1 cellular context compared by ENCODE assay signal in genomic region chr9:5851445-5851844, GRCh38.
TF ChIP-seq lines count a peak whose summit lies in the region.

No MANE protein-coding gene starts in this region.

TF ChIP-seq in GM12878, 131 proteins besides CTCF, POLR2A, EP300 and RAD21 (continued from another document):
- TF ChIP-seq, protein P1, sequence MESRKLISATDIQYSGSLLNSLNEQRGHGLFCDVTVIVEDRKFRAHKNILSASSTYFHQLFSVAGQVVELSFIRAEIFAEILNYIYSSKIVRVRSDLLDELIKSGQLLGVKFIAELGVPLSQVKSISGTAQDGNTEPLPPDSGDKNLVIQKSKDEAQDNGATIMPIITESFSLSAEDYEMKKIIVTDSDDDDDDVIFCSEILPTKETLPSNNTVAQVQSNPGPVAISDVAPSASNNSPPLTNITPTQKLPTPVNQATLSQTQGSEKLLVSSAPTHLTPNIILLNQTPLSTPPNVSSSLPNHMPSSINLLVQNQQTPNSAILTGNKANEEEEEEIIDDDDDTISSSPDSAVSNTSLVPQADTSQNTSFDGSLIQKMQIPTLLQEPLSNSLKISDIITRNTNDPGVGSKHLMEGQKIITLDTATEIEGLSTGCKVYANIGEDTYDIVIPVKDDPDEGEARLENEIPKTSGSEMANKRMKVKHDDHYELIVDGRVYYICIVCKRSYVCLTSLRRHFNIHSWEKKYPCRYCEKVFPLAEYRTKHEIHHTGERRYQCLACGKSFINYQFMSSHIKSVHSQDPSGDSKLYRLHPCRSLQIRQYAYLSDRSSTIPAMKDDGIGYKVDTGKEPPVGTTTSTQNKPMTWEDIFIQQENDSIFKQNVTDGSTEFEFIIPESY (IDR thresholded peaks at IDR 0.05), result 0 out of 2 replicates have a peak, but pooled peaks have one; percentile 46
- TF ChIP-seq IKZF2 (IDR thresholded peaks at IDR 0.05) (peak; percentile 41 to 62; a peak in 2 of 4 replicates), ZBED1 (IDR thresholded peaks at IDR 0.05; ENCODE audit: borderline replicate concordance) (no peak), EZH2 (IDR thresholded peaks at IDR 0.05; ENCODE audit: borderline replicate concordance, control insufficient read depth, low read depth, low read length) (no peak), SUPT20H (IDR thresholded peaks at IDR 0.05; ENCODE audit: borderline replicate concordance, control insufficient read depth, low read depth, low read length) (no peak), NR2C1 (IDR thresholded peaks at IDR 0.05) (no peak; the same call in 1 of the 2 replicates), BRCA1 (IDR thresholded peaks at IDR 0.05; ENCODE audit: low read depth, low read length) (no peak), STAT1 (conservative IDR thresholded peaks at IDR 0.05) (no peak), IRF4 (IDR thresholded peaks at IDR 0.05; ENCODE audit: low read depth, low read length) (peak; percentile 88), FOS (IDR thresholded peaks at IDR 0.05; ENCODE audit: borderline replicate concordance, extremely low read depth, insufficient read length) (no peak)
- TF ChIP-seq, protein P2, sequence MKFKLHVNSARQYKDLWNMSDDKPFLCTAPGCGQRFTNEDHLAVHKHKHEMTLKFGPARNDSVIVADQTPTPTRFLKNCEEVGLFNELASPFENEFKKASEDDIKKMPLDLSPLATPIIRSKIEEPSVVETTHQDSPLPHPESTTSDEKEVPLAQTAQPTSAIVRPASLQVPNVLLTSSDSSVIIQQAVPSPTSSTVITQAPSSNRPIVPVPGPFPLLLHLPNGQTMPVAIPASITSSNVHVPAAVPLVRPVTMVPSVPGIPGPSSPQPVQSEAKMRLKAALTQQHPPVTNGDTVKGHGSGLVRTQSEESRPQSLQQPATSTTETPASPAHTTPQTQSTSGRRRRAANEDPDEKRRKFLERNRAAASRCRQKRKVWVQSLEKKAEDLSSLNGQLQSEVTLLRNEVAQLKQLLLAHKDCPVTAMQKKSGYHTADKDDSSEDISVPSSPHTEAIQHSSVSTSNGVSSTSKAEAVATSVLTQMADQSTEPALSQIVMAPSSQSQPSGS (IDR thresholded peaks at IDR 0.05; ENCODE audit: low read length), result peak; percentile 42; the same call in 1 of the 2 replicates
- TF ChIP-seq, protein P3, sequence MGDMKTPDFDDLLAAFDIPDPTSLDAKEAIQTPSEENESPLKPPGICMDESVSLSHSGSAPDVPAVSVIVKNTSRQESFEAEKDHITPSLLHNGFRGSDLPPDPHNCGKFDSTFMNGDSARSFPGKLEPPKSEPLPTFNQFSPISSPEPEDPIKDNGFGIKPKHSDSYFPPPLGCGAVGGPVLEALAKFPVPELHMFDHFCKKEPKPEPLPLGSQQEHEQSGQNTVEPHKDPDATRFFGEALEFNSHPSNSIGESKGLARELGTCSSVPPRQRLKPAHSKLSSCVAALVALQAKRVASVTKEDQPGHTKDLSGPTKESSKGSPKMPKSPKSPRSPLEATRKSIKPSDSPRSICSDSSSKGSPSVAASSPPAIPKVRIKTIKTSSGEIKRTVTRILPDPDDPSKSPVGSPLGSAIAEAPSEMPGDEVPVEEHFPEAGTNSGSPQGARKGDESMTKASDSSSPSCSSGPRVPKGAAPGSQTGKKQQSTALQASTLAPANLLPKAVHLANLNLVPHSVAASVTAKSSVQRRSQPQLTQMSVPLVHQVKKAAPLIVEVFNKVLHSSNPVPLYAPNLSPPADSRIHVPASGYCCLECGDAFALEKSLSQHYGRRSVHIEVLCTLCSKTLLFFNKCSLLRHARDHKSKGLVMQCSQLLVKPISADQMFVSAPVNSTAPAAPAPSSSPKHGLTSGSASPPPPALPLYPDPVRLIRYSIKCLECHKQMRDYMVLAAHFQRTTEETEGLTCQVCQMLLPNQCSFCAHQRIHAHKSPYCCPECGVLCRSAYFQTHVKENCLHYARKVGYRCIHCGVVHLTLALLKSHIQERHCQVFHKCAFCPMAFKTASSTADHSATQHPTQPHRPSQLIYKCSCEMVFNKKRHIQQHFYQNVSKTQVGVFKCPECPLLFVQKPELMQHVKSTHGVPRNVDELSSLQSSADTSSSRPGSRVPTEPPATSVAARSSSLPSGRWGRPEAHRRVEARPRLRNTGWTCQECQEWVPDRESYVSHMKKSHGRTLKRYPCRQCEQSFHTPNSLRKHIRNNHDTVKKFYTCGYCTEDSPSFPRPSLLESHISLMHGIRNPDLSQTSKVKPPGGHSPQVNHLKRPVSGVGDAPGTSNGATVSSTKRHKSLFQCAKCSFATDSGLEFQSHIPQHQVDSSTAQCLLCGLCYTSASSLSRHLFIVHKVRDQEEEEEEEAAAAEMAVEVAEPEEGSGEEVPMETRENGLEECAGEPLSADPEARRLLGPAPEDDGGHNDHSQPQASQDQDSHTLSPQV (IDR thresholded peaks at IDR 0.05), result no peak
